11 cellular contexts compared by ENCODE assay signal in genomic region chr18:63238711-63239110, GRCh38.
DNase-seq lines count a peak whose midpoint lies in the region; ATAC-seq and TF ChIP-seq lines count a peak whose summit lies in the region.
"Had no signal": no experiment of that assay in that cellular context is flagged by ENCODE, and none has a peak within 500 bp of the region (broad histone marks: within the 10 kb centered on the region; RNA-seq: fewer than 3 reads in every experiment).

No MANE protein-coding gene starts in this region.

- TF ChIP-seq CTCF in GM23338 (conservative IDR thresholded peaks at IDR 0.05; ENCODE audit: low read depth in 2 of 2): no peak

- H3K4me2 ChIP-seq in GM23338: peak overlapping the region; percentile 2; the same call in 1 of the 2 replicates

- no peaks in the 10 kb centered on the region for H3K79me2 ChIP-seq in GM23338 (replicated peaks; ENCODE audit: insufficient read depth)

- no peaks in the 10 kb centered on the region for H3K9me3 Mint-ChIP-seq in GM23338

- H3K27me3 ChIP-seq in GM23338 (ENCODE audit: insufficient read depth) (no peaks in the 10 kb centered on the region), SJSA1 (replicated peaks) (no peaks in the 10 kb centered on the region)
- H3K27me3 ChIP-seq: ovary had no signal

- H3K27ac ChIP-seq in GM23338 (ENCODE audit: low read depth) (peak overlapping the region; percentile 63), SJSA1 (peak overlapping the region; percentile 98)

- H3K4me3 Mint-ChIP-seq in GM23338: no peak overlapping the region

- peaks cover 2% of the 10 kb centered on the region for H3K27me3 Mint-ChIP-seq in GM23338 (ENCODE audit: insufficient read depth, low read depth, poor library complexity)

- peaks cover 25% of the 10 kb centered on the region for H3K4me1 ChIP-seq in GM23338 (ENCODE audit: insufficient read depth)
- H3K4me1 ChIP-seq in SJSA1 (replicated peaks): peaks cover 26% of the 10 kb centered on the region

- no peak overlapping the region for H3K4me3 ChIP-seq in GM23338
- H3K4me3 ChIP-seq in SJSA1: no peak overlapping the region
- H3K4me3 ChIP-seq in skeletal muscle cell (ENCODE audit: low read depth, low read length): peak overlapping the region; percentile 16
- H3K4me3 ChIP-seq: ovary had no signal

- peaks cover 27% of the 10 kb centered on the region for H3K4me1 Mint-ChIP-seq in GM23338

- ATAC-seq in GM23338 (peak; percentile 95), GM21717 (IDR thresholded peaks at IDR 0.05; ENCODE audit: unreplicated experiment) (no peak)

- DNase-seq in GM23338 (ENCODE audit: low spot score) (peak; percentile 59), SJSA1 (ENCODE audit: low read depth in 1 of 2, low spot score in 2 of 2) (no peak), glomerular visceral epithelial cell (ENCODE audit: extremely low spot score) (peak; percentile 10), skeletal muscle cell (ENCODE audit: low read depth) (no peak)
- DNase-seq in stimulated activated CD4-positive, alpha-beta T cell treated with anti-CD3 and anti-CD28 coated beads, Interleukin-1b, Interleukin-23, amount 100 ng/mL, for 48 hours: no peak
- DNase-seq in activated naive CD4-positive, alpha-beta T cell (lab: John Stamatoyannopoulos, UW): no peak
- DNase-seq in activated effector memory CD4-positive, alpha-beta T cell treated with anti-CD3 and anti-CD28 coated beads, Interleukin-2, amount 50 U/mL, for 16 hours: no peak
- DNase-seq: activated CD4-positive, alpha-beta T cell treated with anti-CD3 and anti-CD28 coated beads, Interleukin-2, amount 50 U/mL, for 48 hours; NCI-H510A treated with DMSO at 0.1 percent for 48 hours had no signal

- H3K27ac Mint-ChIP-seq in GM23338: no peak overlapping the region

- H3K9me2 ChIP-seq in GM23338 (ENCODE audit: insufficient read depth): no peaks in the 10 kb centered on the region

- no peaks in the 10 kb centered on the region for H3K36me3 ChIP-seq in GM23338 (ENCODE audit: insufficient read depth)
- no peaks in the 10 kb centered on the region for H3K36me3 ChIP-seq in SJSA1
- H3K36me3 ChIP-seq: ovary had no signal

- no peaks in the 10 kb centered on the region for H4K20me1 ChIP-seq in GM23338 (replicated peaks; ENCODE audit: insufficient read depth)

- H2AFZ ChIP-seq in GM23338: no peak overlapping the region

- no peaks in the 10 kb centered on the region for H3F3A ChIP-seq in GM23338 (replicated peaks; ENCODE audit: low read depth)

- H3K36me3 Mint-ChIP-seq in GM23338 (ENCODE audit: low read depth): no peaks in the 10 kb centered on the region

- no peaks in the 10 kb centered on the region for H3K9me3 ChIP-seq in SJSA1 (replicated peaks)
- H3K9me3 ChIP-seq: ovary had no signal

TF ChIP-seq in GM23338, 12 proteins besides CTCF, POLR2A, EP300 and RAD21:
- TF ChIP-seq, protein P1, sequence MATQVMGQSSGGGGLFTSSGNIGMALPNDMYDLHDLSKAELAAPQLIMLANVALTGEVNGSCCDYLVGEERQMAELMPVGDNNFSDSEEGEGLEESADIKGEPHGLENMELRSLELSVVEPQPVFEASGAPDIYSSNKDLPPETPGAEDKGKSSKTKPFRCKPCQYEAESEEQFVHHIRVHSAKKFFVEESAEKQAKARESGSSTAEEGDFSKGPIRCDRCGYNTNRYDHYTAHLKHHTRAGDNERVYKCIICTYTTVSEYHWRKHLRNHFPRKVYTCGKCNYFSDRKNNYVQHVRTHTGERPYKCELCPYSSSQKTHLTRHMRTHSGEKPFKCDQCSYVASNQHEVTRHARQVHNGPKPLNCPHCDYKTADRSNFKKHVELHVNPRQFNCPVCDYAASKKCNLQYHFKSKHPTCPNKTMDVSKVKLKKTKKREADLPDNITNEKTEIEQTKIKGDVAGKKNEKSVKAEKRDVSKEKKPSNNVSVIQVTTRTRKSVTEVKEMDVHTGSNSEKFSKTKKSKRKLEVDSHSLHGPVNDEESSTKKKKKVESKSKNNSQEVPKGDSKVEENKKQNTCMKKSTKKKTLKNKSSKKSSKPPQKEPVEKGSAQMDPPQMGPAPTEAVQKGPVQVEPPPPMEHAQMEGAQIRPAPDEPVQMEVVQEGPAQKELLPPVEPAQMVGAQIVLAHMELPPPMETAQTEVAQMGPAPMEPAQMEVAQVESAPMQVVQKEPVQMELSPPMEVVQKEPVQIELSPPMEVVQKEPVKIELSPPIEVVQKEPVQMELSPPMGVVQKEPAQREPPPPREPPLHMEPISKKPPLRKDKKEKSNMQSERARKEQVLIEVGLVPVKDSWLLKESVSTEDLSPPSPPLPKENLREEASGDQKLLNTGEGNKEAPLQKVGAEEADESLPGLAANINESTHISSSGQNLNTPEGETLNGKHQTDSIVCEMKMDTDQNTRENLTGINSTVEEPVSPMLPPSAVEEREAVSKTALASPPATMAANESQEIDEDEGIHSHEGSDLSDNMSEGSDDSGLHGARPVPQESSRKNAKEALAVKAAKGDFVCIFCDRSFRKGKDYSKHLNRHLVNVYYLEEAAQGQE (IDR thresholded peaks at IDR 0.05; ENCODE audit: unreplicated experiment): no peak
- TF ChIP-seq STAT1 (IDR thresholded peaks at IDR 0.05; ENCODE audit: unreplicated experiment): no peak
- no peak for TF ChIP-seq NANOG (IDR thresholded peaks at IDR 0.05; ENCODE audit: borderline replicate concordance)
- TF ChIP-seq EZH2phosphoT487 (IDR thresholded peaks at IDR 0.05; ENCODE audit: unreplicated experiment): no peak

Comparison
In these comparisons a context has a peak if more than half of its experiments do, and no peak if none do; other contexts are left out.
1. DNase-seq: peak in GM23338 (single experiment) and glomerular visceral epithelial cell (single experiment); none in SJSA1 (0 of 2), skeletal muscle cell (single experiment), stimulated activated CD4-positive, alpha-beta T cell treated with anti-CD3 and anti-CD28 coated beads, Interleukin-1b, Interleukin-23, amount 100 ng/mL, for 48 hours (single experiment), activated naive CD4-positive, alpha-beta T cell (0 of 4) and activated effector memory CD4-positive, alpha-beta T cell treated with anti-CD3 and anti-CD28 coated beads, Interleukin-2, amount 50 U/mL, for 16 hours (single experiment).